In the genomic region with DNA sequence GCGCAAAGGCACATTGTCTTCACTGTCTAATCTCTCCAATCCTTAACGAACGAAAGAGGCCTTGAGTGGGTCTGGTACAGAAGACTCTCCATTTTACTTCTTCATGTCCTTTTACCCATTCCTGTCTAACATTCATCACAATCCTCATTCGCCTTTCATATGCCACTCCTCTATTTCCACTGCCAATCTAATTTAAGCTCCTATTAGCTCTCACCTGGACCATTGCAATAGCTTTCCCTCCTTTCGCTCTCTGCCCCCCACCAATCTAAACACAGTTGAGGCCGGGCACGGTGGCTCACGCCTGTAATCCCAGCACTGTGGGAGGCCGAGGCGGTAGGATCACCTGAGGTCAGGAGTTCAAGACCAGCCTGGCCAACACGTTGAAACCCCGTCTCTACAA, we compare ENCODE assay signal across 1 cellular context.
TF ChIP-seq lines count a peak whose summit lies in the region.

No MANE protein-coding gene starts in this region.

TF ChIP-seq in endothelial cell of umbilical vein, 7 proteins besides CTCF, POLR2A, EP300 and RAD21:
- TF ChIP-seq POLR2AphosphoS5 (IDR thresholded peaks at IDR 0.05; ENCODE audit: insufficient read depth, low read depth, low read length) (no peak), FOS (IDR thresholded peaks at IDR 0.05; ENCODE audit: borderline replicate concordance, insufficient read depth, low read length) (no peak), EZH2 (IDR thresholded peaks at IDR 0.05; ENCODE audit: borderline replicate concordance, low read depth, low read length, severe bottlenecking) (no peak), MYC (IDR thresholded peaks at IDR 0.05; ENCODE audit: low read depth, low read length) (no peak), GATA2 (IDR thresholded peaks at IDR 0.05; ENCODE audit: insufficient read depth, insufficient read length, low read depth, low read length) (no peak), JUN (IDR thresholded peaks at IDR 0.05; ENCODE audit: borderline replicate concordance, insufficient read depth, insufficient read length, low read depth) (no peak)
- TF ChIP-seq, protein P1, sequence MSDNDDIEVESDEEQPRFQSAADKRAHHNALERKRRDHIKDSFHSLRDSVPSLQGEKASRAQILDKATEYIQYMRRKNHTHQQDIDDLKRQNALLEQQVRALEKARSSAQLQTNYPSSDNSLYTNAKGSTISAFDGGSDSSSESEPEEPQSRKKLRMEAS (IDR thresholded peaks at IDR 0.05; ENCODE audit: insufficient read depth, insufficient read length): no peak
